19 cellular contexts compared by ENCODE assay signal in the genomic region with DNA sequence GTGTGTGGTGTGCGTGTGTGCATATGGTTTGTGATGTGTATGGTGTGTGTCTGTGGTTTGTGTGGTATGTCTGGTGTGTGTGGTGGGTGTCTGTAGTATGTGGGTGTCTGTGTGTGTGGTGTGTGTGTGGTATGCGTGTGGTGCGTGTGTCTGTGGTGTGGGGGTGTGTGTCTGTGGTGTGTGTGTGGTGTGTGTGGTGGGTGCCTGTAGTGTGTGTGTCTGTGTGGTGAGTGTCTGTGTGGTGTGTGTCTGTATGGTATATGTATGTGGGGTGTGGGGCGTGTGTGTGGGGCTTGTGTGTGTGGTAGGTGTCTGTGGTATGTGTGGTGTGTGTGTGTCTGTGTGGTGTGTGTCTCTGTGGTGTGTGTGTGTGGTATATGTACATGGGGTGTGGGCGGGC.
DNase-seq lines count a peak whose midpoint lies in the region; ATAC-seq, FAIRE-seq and TF ChIP-seq lines count a peak whose summit lies in the region.
"Had no signal": no experiment of that assay in that cellular context is flagged by ENCODE, and none has a peak within 500 bp of the region (broad histone marks: within the 10 kb centered on the region; RNA-seq: fewer than 3 reads in every experiment).

No MANE protein-coding gene starts in this region.

- H3K23ac ChIP-seq in IMR-90 (ENCODE audit: low read depth, low read length) = no peak overlapping the region
- no peak overlapping the region for H3K23ac ChIP-seq in mesenchymal stem cell (ENCODE audit: low read length in 2 of 2)

- POLR2A ChIA-PET in IMR-90 (lab: Charles Lee; ENCODE audit: unreplicated experiment) = no interaction called here

- H2BK120ac ChIP-seq in IMR-90 (ENCODE audit: low read depth, low read length) (no peak overlapping the region), mesenchymal stem cell (ENCODE audit: low read depth, low read length) (no peak overlapping the region)

- H2BK20ac ChIP-seq in IMR-90 (ENCODE audit: low read depth, low read length) = no peak overlapping the region

- H3K4me1 ChIP-seq in IMR-90 (ENCODE audit: control insufficient read depth, insufficient read depth, low read length) (no peaks in the 10 kb centered on the region), mesenchymal stem cell (ENCODE audit: control insufficient read depth, insufficient read depth, low read depth, low read length) (no peaks in the 10 kb centered on the region)

- no peaks in the 10 kb centered on the region for H3K9me1 ChIP-seq in IMR-90 (ENCODE audit: insufficient read depth, low read length)

- no peaks in the 10 kb centered on the region for H3K27me3 Mint-ChIP-seq in osteocyte (ENCODE audit: unreplicated experiment)

- BruUV-seq in IMR-90 (replicated peaks; lab: Mats Ljungman, UMichigan) = no TSS peak

- peak overlapping the region; percentile 82 for H2BK5ac ChIP-seq in IMR-90 (ENCODE audit: low read depth, low read length, poor library complexity, severe bottlenecking)
- no peak overlapping the region for H2BK5ac ChIP-seq in mesenchymal stem cell (ENCODE audit: low read depth, low read length, poor library complexity, severe bottlenecking)

- no peak overlapping the region for H3K9ac ChIP-seq in IMR-90 (ENCODE audit: low read depth, low read length)
- no peak overlapping the region for H3K9ac ChIP-seq in mesenchymal stem cell (ENCODE audit: low read length)
- H3K9ac ChIP-seq: BLaER1 had no signal

- H4K8ac ChIP-seq in IMR-90 (ENCODE audit: low read depth in 2 of 2, low read length in 2 of 2) (no peak overlapping the region), mesenchymal stem cell (ENCODE audit: low read length) (no peak overlapping the region)

- H3K9me3 ChIP-seq in IMR-90 (ENCODE audit: control insufficient read depth, insufficient read depth, low read length) = peaks cover 39% of the 10 kb centered on the region
- H3K9me3 ChIP-seq in mesenchymal stem cell (ENCODE audit: control insufficient read depth, low read length) = no peaks in the 10 kb centered on the region
- H3K9me3 ChIP-seq: BLaER1 had no signal

- no peak for TF ChIP-seq RAD21 in IMR-90 (IDR thresholded peaks at IDR 0.05; ENCODE audit: low read length)

- dilution Hi-C loops in IMR-90 (cut with HindIII; ENCODE audit: low sequenced_read_pairs, unreplicated experiment) = no loop called here

- TF ChIP-seq CTCF in IMR-90 (conservative IDR thresholded peaks at IDR 0.05; ENCODE audit: low read depth, low read length) = no peak
- TF ChIP-seq CTCF in osteocyte (IDR thresholded peaks at IDR 0.05) = no peak
- TF ChIP-seq CTCF in foreskin fibroblast (IDR thresholded peaks at IDR 0.05; ENCODE audit: low read depth, low read length) = no peak

- 66% methylated on average over 3 of the region's 5 CpGs; no CpG with 5 or more reads in 1 of the 2 experiments for WGBS in IMR-90 (ENCODE audit: extremely low coverage in 2 of 2, insufficient read length in 1 of 2), 2 experiments
- WGBS in mesenchymal stem cell = 90% methylated on average over 4 of the region's 5 CpGs

- H2AK9ac ChIP-seq in IMR-90 (replicated peaks; ENCODE audit: low read depth, low read length, poor library complexity) = no peak overlapping the region

- no peak overlapping the region for H3K27ac Mint-ChIP-seq in osteocyte (ENCODE audit: unreplicated experiment)
- H3K27ac Mint-ChIP-seq: CD14-positive monocyte; CD4-positive, alpha-beta memory T cell; HFFc6 had no signal

- H2AK5ac ChIP-seq in IMR-90 (ENCODE audit: low read depth, low read length) (no peak overlapping the region), mesenchymal stem cell (ENCODE audit: low read length, severe bottlenecking) (no peak overlapping the region)

- H3K14ac ChIP-seq in IMR-90 (replicated peaks; ENCODE audit: low read depth, low read length) (no peak overlapping the region), mesenchymal stem cell (ENCODE audit: low read length in 2 of 2) (no peak overlapping the region)

- H2BK15ac ChIP-seq in IMR-90 (ENCODE audit: low read depth, low read length) (no peak overlapping the region), mesenchymal stem cell (ENCODE audit: low read depth, poor library complexity, severe bottlenecking) (no peak overlapping the region)

- CTCF ChIA-PET in IMR-90 (lab: Yijun Ruan, JAX) = no interaction called here

- H3K9me3 Mint-ChIP-seq in osteocyte (ENCODE audit: unreplicated experiment) = no peaks in the 10 kb centered on the region
- H3K9me3 Mint-ChIP-seq: CD4-positive, alpha-beta memory T cell had no signal

- no peak overlapping the region for H3K18ac ChIP-seq in IMR-90 (ENCODE audit: low read depth, low read length)
- H3K18ac ChIP-seq in mesenchymal stem cell (ENCODE audit: low read depth in 1 of 2, low read length in 2 of 2) = no peak overlapping the region

- no peaks in the 10 kb centered on the region for H3K4me1 Mint-ChIP-seq in osteocyte (ENCODE audit: unreplicated experiment)
- H3K4me1 Mint-ChIP-seq: CD14-positive monocyte; CD4-positive, alpha-beta memory T cell had no signal

- H3K4me2 ChIP-seq in IMR-90 (ENCODE audit: low read depth, low read length) (no peak overlapping the region), mesenchymal stem cell (ENCODE audit: low read length, poor library complexity, severe bottlenecking) (no peak overlapping the region)

- in situ Hi-C loops in IMR-90 (cut with MboI; ENCODE audit: low sequenced_read_pairs) = no loop called here

- H3K79me1 ChIP-seq in IMR-90 (ENCODE audit: low read depth in 1 of 2, low read length in 2 of 2) (no peaks in the 10 kb centered on the region), mesenchymal stem cell (replicated peaks; ENCODE audit: low read length, poor library complexity, severe bottlenecking) (no peaks in the 10 kb centered on the region)

- no peak for ATAC-seq in IMR-90 (ENCODE audit: low read depth)
- ATAC-seq: GM12878 had no signal

- no peak overlapping the region for H3K56ac ChIP-seq in IMR-90 (ENCODE audit: extremely low read depth, insufficient read depth, low read length)

- no peaks in the 10 kb centered on the region for H3K36me3 Mint-ChIP-seq in osteocyte (ENCODE audit: unreplicated experiment)
- H3K36me3 Mint-ChIP-seq: CD14-positive monocyte; CD4-positive, alpha-beta memory T cell had no signal

- H3K27ac ChIP-seq in IMR-90 (ENCODE audit: insufficient read depth, low read length) (no peak overlapping the region), mesenchymal stem cell (ENCODE audit: low read length, poor library complexity, severe bottlenecking) (no peak overlapping the region)
- H3K27ac ChIP-seq: BLaER1 had no signal

- H3K27me3 ChIP-seq in IMR-90 (ENCODE audit: control insufficient read depth, insufficient read depth, low read length) (no peaks in the 10 kb centered on the region), mesenchymal stem cell (ENCODE audit: control insufficient read depth in 1 of 2, insufficient read depth in 1 of 2, low read length in 2 of 2) (no peaks in the 10 kb centered on the region)

- no peak overlapping the region for H2BK12ac ChIP-seq in mesenchymal stem cell (ENCODE audit: low read length in 2 of 2)

- no peak overlapping the region for H3K4me3 Mint-ChIP-seq in osteocyte (ENCODE audit: unreplicated experiment)
- H3K4me3 Mint-ChIP-seq: CD14-positive monocyte; CD4-positive, alpha-beta memory T cell; HFFc6 had no signal

- H4K20me1 ChIP-seq in IMR-90 (ENCODE audit: insufficient read depth, low read length) = no peaks in the 10 kb centered on the region
- H4K20me1 ChIP-seq: BLaER1 had no signal

- no peak overlapping the region for H4K5ac ChIP-seq in IMR-90 (ENCODE audit: low read depth, low read length)

- intact Hi-C loops in IMR-90 (cut with micrococcal nuclease) = no loop called here
- intact Hi-C loops in head of caudate nucleus (cut with DNase I) = no loop called here

- no peak for TF ChIP-seq POLR2A in GM12891 (IDR thresholded peaks at IDR 0.05; ENCODE audit: low read depth, low read length)
- TF ChIP-seq POLR2A in IMR-90 (IDR thresholded peaks at IDR 0.05; ENCODE audit: low read depth, low read length) = no peak

- H3K36me3 ChIP-seq in IMR-90 (ENCODE audit: control insufficient read depth, insufficient read depth, low read length) (no peaks in the 10 kb centered on the region), mesenchymal stem cell (ENCODE audit: control insufficient read depth in 1 of 2, insufficient read depth in 2 of 2, low read depth in 1 of 2, low read length in 2 of 2) (no peaks in the 10 kb centered on the region)
- H3K36me3 ChIP-seq: BLaER1 had no signal

- no peak overlapping the region for H4K91ac ChIP-seq in IMR-90 (ENCODE audit: insufficient read depth, low read depth, low read length)
- H4K91ac ChIP-seq in mesenchymal stem cell (ENCODE audit: low read length) = peak overlapping the region; percentile 65

- DNase-seq in GM12891 (ENCODE audit: insufficient read length, low spot score) = no peak
- no peak for DNase-seq in IMR-90
- DNase-seq in mesenchymal stem cell = no peak
- DNase-seq in osteocyte (ENCODE audit: extremely low spot score, unreplicated experiment) = peak; percentile 59
- no peak for DNase-seq in NCI-H526 treated with DMSO at 0.1 percent for 48 hours (lab: John Stamatoyannopoulos, UW)
- no peak for DNase-seq in head of caudate nucleus
- no peak for DNase-seq in foreskin fibroblast
- no peak for DNase-seq in GDM1 (lab: John Stamatoyannopoulos, UW)
- DNase-seq: 8988T; CD4-positive, alpha-beta memory T cell; DMS153; DMS79; GF-D8; HCEC 1CT; HFFc6 had no signal

- peak; percentile 64 for FAIRE-seq in GM12891 (lab: Jason Lieb, UNC)
- FAIRE-seq: GM12878, GM19239 had no signal

- H3K4me3 ChIP-seq in IMR-90 (ENCODE audit: insufficient read depth, low read depth, low read length) = no peak overlapping the region
- H3K4me3 ChIP-seq in mesenchymal stem cell (ENCODE audit: insufficient read depth in 1 of 2, low read depth in 1 of 2, low read length in 2 of 2) = no peak overlapping the region
- H3K4me3 ChIP-seq in foreskin fibroblast (ENCODE audit: low read depth in 1 of 2, low read length in 2 of 2) = no peak overlapping the region
- H3K4me3 ChIP-seq: BLaER1, GM12878 had no signal

- H3K4ac ChIP-seq in IMR-90 (ENCODE audit: low read depth, low read length) (no peak overlapping the region), mesenchymal stem cell (ENCODE audit: low read depth in 1 of 2, low read length in 2 of 2) (no peak overlapping the region)

- no peak overlapping the region for H2AFZ ChIP-seq in IMR-90 (replicated peaks; ENCODE audit: low read length, poor library complexity)
- no peak overlapping the region for H2AFZ ChIP-seq in mesenchymal stem cell (ENCODE audit: low read depth, low read length)

TF ChIP-seq in GM12891, 5 proteins besides CTCF, POLR2A, EP300 and RAD21 (continues in another document):
- no peak for TF ChIP-seq POU2F2 (IDR thresholded peaks at IDR 0.05; ENCODE audit: low read depth, low read length)
- no peak for TF ChIP-seq TAF1 (IDR thresholded peaks at IDR 0.05; ENCODE audit: low read depth, low read length)
- no peak for TF ChIP-seq PAX5 (IDR thresholded peaks at IDR 0.05; ENCODE audit: insufficient read depth, low read length, severe bottlenecking)
- no peak for TF ChIP-seq SPI1 (IDR thresholded peaks at IDR 0.05; ENCODE audit: low read depth, low read length)

TF ChIP-seq in IMR-90, 13 proteins besides CTCF, POLR2A, EP300 and RAD21 (continues in another document):
- TF ChIP-seq CHD1 (IDR thresholded peaks at IDR 0.05; ENCODE audit: low read depth, low read length) = no peak
- TF ChIP-seq CEBPB (IDR thresholded peaks at IDR 0.05; ENCODE audit: low read depth, low read length) = no peak
- no peak for TF ChIP-seq RCOR1 (IDR thresholded peaks at IDR 0.05; ENCODE audit: insufficient replicate concordance, low read length)
- no peak for TF ChIP-seq RFX5 (IDR thresholded peaks at IDR 0.05; ENCODE audit: low read depth, low read length)
